In genomic region chr11:122715883-122716282, GRCh38 we compare ENCODE assay signal across 17 cellular contexts.
DNase-seq lines count a peak whose midpoint lies in the region; ATAC-seq and TF ChIP-seq lines count a peak whose summit lies in the region.
"Had no signal": no experiment of that assay in that cellular context is flagged by ENCODE, and none has a peak within 500 bp of the region (broad histone marks: within the 10 kb centered on the region; RNA-seq: fewer than 3 reads in every experiment).

No MANE protein-coding gene starts in this region.

- H3K4me3 Mint-ChIP-seq in stimulated activated naive CD8-positive, alpha-beta T cell treated with anti-CD3 and anti-CD28 coated beads, Interleukin-15, Interleukin-2, amounts not matched to agents 100 ng/mL and 50 ng/mL, for 24 hours = peak overlapping the region; percentile 66
- H3K4me3 Mint-ChIP-seq in stimulated activated naive CD8-positive, alpha-beta T cell treated with anti-CD3 and anti-CD28 coated beads, Interleukin-15, amount 100 ng/mL, for 72 hours = no peak overlapping the region
- H3K4me3 Mint-ChIP-seq in activated CD8-positive, alpha-beta T cell treated with anti-CD3 and anti-CD28 coated beads for 36 hours = no peak overlapping the region
- H3K4me3 Mint-ChIP-seq in memory B cell (no peak overlapping the region), WTC11 (no peak overlapping the region)
- H3K4me3 Mint-ChIP-seq: activated naive CD4-positive, alpha-beta T cell treated with anti-CD3 and anti-CD28 coated beads, Interleukin-2, amount 10 ng/mL, durations not matched to agents 7 days and 5 days; neural crest cell had no signal

- H3K27me3 Mint-ChIP-seq in stimulated activated naive CD8-positive, alpha-beta T cell treated with anti-CD3 and anti-CD28 coated beads, Interleukin-15, Interleukin-2, amounts not matched to agents 100 ng/mL and 50 ng/mL, for 24 hours = no peaks in the 10 kb centered on the region
- H3K27me3 Mint-ChIP-seq in stimulated activated naive CD8-positive, alpha-beta T cell treated with anti-CD3 and anti-CD28 coated beads, Interleukin-15, amount 100 ng/mL, for 72 hours = no peaks in the 10 kb centered on the region
- H3K27me3 Mint-ChIP-seq in activated CD8-positive, alpha-beta T cell treated with anti-CD3 and anti-CD28 coated beads for 36 hours = no peaks in the 10 kb centered on the region
- H3K27me3 Mint-ChIP-seq in memory B cell (peaks cover 4% of the 10 kb centered on the region), WTC11 (ENCODE audit: low read depth) (no peaks in the 10 kb centered on the region)

- TF ChIP-seq CTCF in activated CD8-positive, alpha-beta T cell treated with anti-CD3 and anti-CD28 coated beads for 36 hours (IDR thresholded peaks at IDR 0.05) = no peak
- no peak for TF ChIP-seq CTCF in WTC11 (IDR thresholded peaks at IDR 0.05)

- H3K9me3 Mint-ChIP-seq in stimulated activated naive CD8-positive, alpha-beta T cell treated with anti-CD3 and anti-CD28 coated beads, Interleukin-15, Interleukin-2, amounts not matched to agents 100 ng/mL and 50 ng/mL, for 24 hours = no peaks in the 10 kb centered on the region
- H3K9me3 Mint-ChIP-seq in stimulated activated naive CD8-positive, alpha-beta T cell treated with anti-CD3 and anti-CD28 coated beads, Interleukin-15, amount 100 ng/mL, for 72 hours = no peaks in the 10 kb centered on the region
- no peaks in the 10 kb centered on the region for H3K9me3 Mint-ChIP-seq in activated CD8-positive, alpha-beta T cell treated with anti-CD3 and anti-CD28 coated beads for 36 hours
- H3K9me3 Mint-ChIP-seq in memory B cell (no peaks in the 10 kb centered on the region), WTC11 (no peaks in the 10 kb centered on the region)
- H3K9me3 Mint-ChIP-seq: activated naive CD4-positive, alpha-beta T cell treated with anti-CD3 and anti-CD28 coated beads, Interleukin-2, amount 10 ng/mL, durations not matched to agents 7 days and 5 days had no signal

- ATAC-seq in stimulated activated naive CD8-positive, alpha-beta T cell treated with anti-CD3 and anti-CD28 coated beads, Interleukin-15, amount 100 ng/mL, for 72 hours = no peak
- ATAC-seq in activated CD8-positive, alpha-beta T cell treated with anti-CD3 and anti-CD28 coated beads for 36 hours = no peak
- ATAC-seq in memory B cell (ENCODE audit: low read depth) (no peak), WTC11 (no peak)
- ATAC-seq: GM12878 had no signal

- POLR2A ChIA-PET in activated CD8-positive, alpha-beta T cell treated with anti-CD3 and anti-CD28 coated beads for 36 hours (lab: Charles Lee) = interaction anchor here (1.0 to 2.1 kb wide), 5 partner anchors 11 to 49 kb away, joined by 3 to 13 read pairs (median 4); no protein-coding TSS in a partner anchor
- POLR2A ChIA-PET in WTC11 (lab: Charles Lee) = no interaction called here

- peak overlapping the region; percentile 93 for H3K27ac Mint-ChIP-seq in stimulated activated naive CD8-positive, alpha-beta T cell treated with anti-CD3 and anti-CD28 coated beads, Interleukin-15, Interleukin-2, amounts not matched to agents 100 ng/mL and 50 ng/mL, for 24 hours
- H3K27ac Mint-ChIP-seq in stimulated activated naive CD8-positive, alpha-beta T cell treated with anti-CD3 and anti-CD28 coated beads, Interleukin-15, amount 100 ng/mL, for 72 hours = peak overlapping the region in 1 of 2 donors; percentile 5
- H3K27ac Mint-ChIP-seq in activated CD8-positive, alpha-beta T cell treated with anti-CD3 and anti-CD28 coated beads for 36 hours = peak overlapping the region; percentile 71
- peak overlapping the region; percentile 86 for H3K27ac Mint-ChIP-seq in memory B cell
- no peak overlapping the region for H3K27ac Mint-ChIP-seq in WTC11

- CTCF ChIA-PET in activated CD8-positive, alpha-beta T cell treated with anti-CD3 and anti-CD28 coated beads for 36 hours (lab: Charles Lee) = interaction anchor here (1.6 to 1.8 kb wide), 2 partner anchors 16 to 40 kb away, joined by 4 to 5 read pairs; no protein-coding TSS in a partner anchor
- CTCF ChIA-PET in WTC11 (lab: Charles Lee) = interaction anchor here (1.1 kb wide), 1 partner anchor 60 kb away, joined by 3 read pairs; the partner anchor contains the start of gene UBASH3B

- H3K36me3 Mint-ChIP-seq in stimulated activated naive CD8-positive, alpha-beta T cell treated with anti-CD3 and anti-CD28 coated beads, Interleukin-15, Interleukin-2, amounts not matched to agents 100 ng/mL and 50 ng/mL, for 24 hours (ENCODE audit: low read depth) = peaks cover 37% of the 10 kb centered on the region
- H3K36me3 Mint-ChIP-seq in activated CD8-positive, alpha-beta T cell treated with anti-CD3 and anti-CD28 coated beads for 36 hours (ENCODE audit: low read depth) = peaks cover 23% of the 10 kb centered on the region
- H3K36me3 Mint-ChIP-seq in memory B cell (no peaks in the 10 kb centered on the region), WTC11 (no peaks in the 10 kb centered on the region)

- peaks cover 87% of the 10 kb centered on the region for H3K4me1 Mint-ChIP-seq in stimulated activated naive CD8-positive, alpha-beta T cell treated with anti-CD3 and anti-CD28 coated beads, Interleukin-15, Interleukin-2, amounts not matched to agents 100 ng/mL and 50 ng/mL, for 24 hours (ENCODE audit: low read depth)
- peaks cover 98% of the 10 kb centered on the region for H3K4me1 Mint-ChIP-seq in stimulated activated naive CD8-positive, alpha-beta T cell treated with anti-CD3 and anti-CD28 coated beads, Interleukin-15, amount 100 ng/mL, for 72 hours
- peaks cover 84% of the 10 kb centered on the region for H3K4me1 Mint-ChIP-seq in activated CD8-positive, alpha-beta T cell treated with anti-CD3 and anti-CD28 coated beads for 36 hours (ENCODE audit: low read depth)
- H3K4me1 Mint-ChIP-seq in memory B cell (peaks cover 31% of the 10 kb centered on the region), WTC11 (peaks cover 10% of the 10 kb centered on the region)

- intact Hi-C loops in activated CD8-positive, alpha-beta T cell treated with anti-CD3 and anti-CD28 coated beads for 36 hours (cut with micrococcal nuclease) = loop anchor here (2.0 kb wide), 1 partner anchor 19 kb away; no protein-coding TSS in a partner anchor

- no peak for DNase-seq in stimulated activated naive CD8-positive, alpha-beta T cell treated with anti-CD3 and anti-CD28 coated beads, Interleukin-15, amount 100 ng/mL, for 72 hours
- no peak for DNase-seq in activated CD8-positive, alpha-beta T cell treated with anti-CD3 and anti-CD28 coated beads for 36 hours
- DNase-seq in memory B cell (ENCODE audit: low spot score in 2 of 2) = no peak
- DNase-seq in WTC11 (ENCODE audit: low spot score) = no peak
- no peak for DNase-seq in pons (ENCODE audit: low spot score)
- no peak for DNase-seq in stimulated activated naive CD4-positive, alpha-beta T cell treated with Interleukin-2 at 50 U/mL for 16 hours (lab: John Stamatoyannopoulos, UW)
- DNase-seq in GOT3 (lab: John Stamatoyannopoulos, UW) = no peak
- DNase-seq: ACHN; activated naive CD4-positive, alpha-beta T cell treated with anti-CD3 and anti-CD28 coated beads, Interleukin-2, amount 10 ng/mL, durations not matched to agents 7 days and 5 days; Caco-2; head of caudate nucleus; NCI-H2081 treated with DMSO at 0.1 percent for 48 hours; NCI-H510A treated with DMSO at 0.1 percent for 48 hours; T1000 had no signal

TF ChIP-seq in WTC11, 78 proteins besides CTCF, POLR2A, EP300 and RAD21 (continues in another document):
- TF ChIP-seq ZNF512 (CRISPR knock-in tag; IDR thresholded peaks at IDR 0.05; ENCODE audit: borderline replicate concordance) (no peak), ATF2 (CRISPR knock-in tag; IDR thresholded peaks at IDR 0.05; ENCODE audit: borderline replicate concordance, low read depth) (no peak), ZNF281 (CRISPR knock-in tag; IDR thresholded peaks at IDR 0.05) (no peak)
